ENCODE assay signal across 9 cellular contexts in the genomic region with DNA sequence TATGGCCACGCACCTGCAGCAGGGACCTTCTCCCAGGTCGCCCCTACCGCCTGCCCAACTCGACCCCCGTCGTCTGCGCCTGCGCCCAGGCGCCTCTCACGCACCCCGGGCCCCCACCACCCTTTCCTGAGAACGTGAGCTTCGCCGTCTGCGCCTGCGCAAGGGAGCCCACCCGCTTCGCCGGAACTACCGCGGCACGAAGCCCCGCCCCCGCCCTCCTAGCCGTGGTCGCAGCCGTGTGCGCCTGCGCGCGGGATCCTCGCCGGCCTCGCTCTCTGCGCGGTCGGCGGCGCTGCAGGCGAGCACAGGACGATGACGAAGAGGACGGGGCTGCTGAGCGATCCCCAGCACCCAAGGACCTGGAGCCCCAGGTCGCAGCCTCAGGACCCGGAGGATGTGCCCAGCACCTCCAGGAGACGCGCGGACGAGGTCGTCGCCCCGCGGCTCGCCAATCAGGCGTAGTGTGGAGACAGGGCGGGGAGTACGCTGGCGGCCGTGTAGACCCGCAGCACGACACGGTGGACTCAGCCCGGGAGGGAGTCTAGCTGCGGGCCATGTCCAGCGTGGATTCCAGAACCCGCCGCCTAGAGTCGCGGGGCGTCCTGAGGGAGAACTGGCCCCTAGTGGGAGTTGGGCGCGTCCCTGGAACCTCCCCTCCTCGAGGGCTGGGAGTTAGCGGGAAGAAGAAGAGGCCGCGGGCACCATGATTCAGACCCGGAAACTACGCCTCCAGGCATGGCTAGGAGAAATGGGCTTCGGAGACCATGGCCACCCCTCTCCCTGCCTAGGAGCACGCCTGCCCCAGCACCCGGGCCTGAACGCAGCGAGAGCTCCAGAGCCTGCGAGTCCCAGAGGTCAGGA.
DNase-seq lines count a peak whose midpoint lies in the region; FAIRE-seq and TF ChIP-seq lines count a peak whose summit lies in the region.
"Had no signal": no experiment of that assay in that cellular context is flagged by ENCODE, and none has a peak within 500 bp of the region (broad histone marks: within the 10 kb centered on the region; RNA-seq: fewer than 3 reads in every experiment).

No MANE protein-coding gene starts in this region.

- peaks cover 11% of the 10 kb centered on the region for H3K9me3 Mint-ChIP-seq in mesothelial cell of epicardium

- FAIRE-seq in bronchial epithelial cell (lab: Jason Lieb, UNC) = no peak
- no peak for FAIRE-seq in kidney (lab: Jason Lieb, UNC)

- no peaks in the 10 kb centered on the region for H3K27me3 ChIP-seq in bronchial epithelial cell (ENCODE audit: control insufficient read depth, insufficient read depth, low read length)

- no peak overlapping the region for H3K4me3 Mint-ChIP-seq in mesothelial cell of epicardium

- H3K4me1 ChIP-seq in kidney (ENCODE audit: control insufficient read depth in 1 of 2, insufficient read depth in 1 of 2, low read depth in 1 of 2, low read length in 2 of 2) = peaks cover 0 to 3% of the 10 kb centered on the region in 2 donors

- no peak overlapping the region for H3K27ac Mint-ChIP-seq in mesothelial cell of epicardium

- no peaks in the 10 kb centered on the region for H3K4me1 Mint-ChIP-seq in mesothelial cell of epicardium

- no peaks in the 10 kb centered on the region for H3K9me3 ChIP-seq in kidney (ENCODE audit: control insufficient read depth in 1 of 2, low read length in 2 of 2)

- no peaks in the 10 kb centered on the region for H3K36me3 Mint-ChIP-seq in mesothelial cell of epicardium

- peaks cover 4% of the 10 kb centered on the region for H3K27me3 Mint-ChIP-seq in mesothelial cell of epicardium (ENCODE audit: low read depth)

- no peak overlapping the region for H3K9ac ChIP-seq in kidney (ENCODE audit: low read length in 2 of 2)

- intact Hi-C loops in kidney (cut with DNase I) = no loop called here

- H3K27ac ChIP-seq in kidney (ENCODE audit: low read depth in 2 of 2, low read length in 2 of 2) = no peak overlapping the region
- H3K27ac ChIP-seq: HL-60 had no signal

- peak; percentile 92 for DNase-seq in GM03348 (ENCODE audit: low spot score)
- peak; percentile 62 for DNase-seq in activated CD4-positive, alpha-beta T cell treated with anti-CD3 and anti-CD28 coated beads for 1 hour
- peak; percentile 40 for DNase-seq in bronchial epithelial cell (ENCODE audit: low read depth)
- peak; percentile 93 for DNase-seq in kidney
- DNase-seq in stimulated activated CD4-positive, alpha-beta T cell treated with anti-CD3 and anti-CD28 coated beads, Interleukin-2, amount 100 ng/mL, for 48 hours = peak; percentile 50 to 69
- DNase-seq in NCI-H1105 treated with DMSO at 0.1 percent for 48 hours (lab: John Stamatoyannopoulos, UW) = no peak
- DNase-seq in mesothelial cell of epicardium (ENCODE audit: low spot score in 2 of 2, unreplicated experiment in 2 of 2) = no peak
- DNase-seq in NCI-H526 treated with DMSO at 0.1 percent for 48 hours (lab: John Stamatoyannopoulos, UW) = no peak

- no peaks in the 10 kb centered on the region for H3K36me3 ChIP-seq in bronchial epithelial cell (ENCODE audit: control insufficient read depth, insufficient read depth, low read length)
- H3K36me3 ChIP-seq in kidney (ENCODE audit: control insufficient read depth in 1 of 2, insufficient read depth in 2 of 2, low read length in 2 of 2) = no peaks in the 10 kb centered on the region

- TF ChIP-seq CTCF in bronchial epithelial cell (IDR thresholded peaks at IDR 0.05; ENCODE audit: insufficient read depth, low read length, severe bottlenecking) (no peak), kidney (IDR thresholded peaks at IDR 0.05; ENCODE audit: borderline replicate concordance, extremely low read depth, insufficient read depth) (peak; percentile 4), mesothelial cell of epicardium (IDR thresholded peaks at IDR 0.05; ENCODE audit: unreplicated experiment) (no peak)

- H3K4me3 ChIP-seq in bronchial epithelial cell (ENCODE audit: low read depth, low read length) = peak overlapping the region; percentile 48
- H3K4me3 ChIP-seq in kidney (ENCODE audit: low read length in 2 of 2) = peak overlapping the region; percentile 37 to 72

Comparison
In these comparisons a context has a peak if more than half of its experiments do, and no peak if none do; other contexts are left out.
1. DNase-seq: peak in GM03348 (single experiment), activated CD4-positive, alpha-beta T cell treated with anti-CD3 and anti-CD28 coated beads for 1 hour (single experiment), bronchial epithelial cell (single experiment), kidney (single experiment) and stimulated activated CD4-positive, alpha-beta T cell treated with anti-CD3 and anti-CD28 coated beads, Interleukin-2, amount 100 ng/mL, for 48 hours (2 of 2); none in NCI-H1105 treated with DMSO at 0.1 percent for 48 hours (single experiment), mesothelial cell of epicardium (0 of 2) and NCI-H526 treated with DMSO at 0.1 percent for 48 hours (single experiment).